2 cellular contexts compared by ENCODE assay signal in the genomic region with DNA sequence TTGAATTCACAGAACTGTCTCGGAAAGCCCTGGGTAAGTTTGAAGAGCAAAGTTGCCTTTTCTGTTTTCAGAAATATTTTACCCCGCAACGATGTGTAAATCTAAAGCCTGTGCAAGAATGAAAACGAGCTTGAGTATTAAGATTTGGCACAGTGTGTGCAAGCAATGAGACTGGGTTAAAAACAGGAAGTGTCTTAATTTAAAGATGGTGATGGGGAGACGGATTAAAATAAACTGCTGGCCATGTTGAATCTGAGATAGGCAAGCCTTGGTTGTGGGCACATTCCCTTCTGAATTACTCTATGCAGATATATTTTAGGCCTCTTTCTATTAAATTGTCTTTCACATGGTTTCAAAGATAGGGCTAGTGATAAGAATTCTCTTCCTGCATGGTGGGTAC.
TF ChIP-seq lines count a peak whose summit lies in the region.

No MANE protein-coding gene starts in this region.

TF ChIP-seq in GM12878, 131 proteins besides CTCF, POLR2A, EP300 and RAD21 (continued from another document):
- peak; percentile 39; the same call in 1 of the 2 replicates for TF ChIP-seq SPI1 (IDR thresholded peaks at IDR 0.05; ENCODE audit: borderline replicate concordance, insufficient read depth, low read depth, low read length)
- TF ChIP-seq ETV6 (conservative IDR thresholded peaks at IDR 0.05 in 1 of 2, IDR thresholded peaks at IDR 0.05 in 1 of 2; ENCODE audit: borderline replicate concordance in 1 of 2, low read depth in 1 of 2), result no peak
- TF ChIP-seq RB1 (IDR thresholded peaks at IDR 0.05; ENCODE audit: borderline replicate concordance), result no peak

TF ChIP-seq in HEK293T, 16 proteins besides CTCF, POLR2A, EP300 and RAD21 (continued from another document):
- TF ChIP-seq TARDBP (IDR thresholded peaks at IDR 0.05), result no peak
- no peak for TF ChIP-seq SUZ12 (IDR thresholded peaks at IDR 0.05)
- TF ChIP-seq FOXA1 (IDR thresholded peaks at IDR 0.05), result no peak
- no peak for TF ChIP-seq BHLHE40 (IDR thresholded peaks at IDR 0.05; ENCODE audit: borderline replicate concordance)
- no peak for TF ChIP-seq L3MBTL2 (conservative IDR thresholded peaks at IDR 0.05)
- no peak for TF ChIP-seq ARNT (IDR thresholded peaks at IDR 0.05)
- no peak for TF ChIP-seq FOXK2 (IDR thresholded peaks at IDR 0.05)
- no peak for TF ChIP-seq NFRKB (IDR thresholded peaks at IDR 0.05)
- TF ChIP-seq, protein P1, sequence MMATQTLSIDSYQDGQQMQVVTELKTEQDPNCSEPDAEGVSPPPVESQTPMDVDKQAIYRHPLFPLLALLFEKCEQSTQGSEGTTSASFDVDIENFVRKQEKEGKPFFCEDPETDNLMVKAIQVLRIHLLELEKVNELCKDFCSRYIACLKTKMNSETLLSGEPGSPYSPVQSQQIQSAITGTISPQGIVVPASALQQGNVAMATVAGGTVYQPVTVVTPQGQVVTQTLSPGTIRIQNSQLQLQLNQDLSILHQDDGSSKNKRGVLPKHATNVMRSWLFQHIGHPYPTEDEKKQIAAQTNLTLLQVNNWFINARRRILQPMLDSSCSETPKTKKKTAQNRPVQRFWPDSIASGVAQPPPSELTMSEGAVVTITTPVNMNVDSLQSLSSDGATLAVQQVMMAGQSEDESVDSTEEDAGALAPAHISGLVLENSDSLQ (IDR thresholded peaks at IDR 0.05), result no peak
- no peak for TF ChIP-seq HDGF (IDR thresholded peaks at IDR 0.05; ENCODE audit: borderline replicate concordance)
- no peak for TF ChIP-seq ELF4 (IDR thresholded peaks at IDR 0.05)
- TF ChIP-seq FOXM1 (IDR thresholded peaks at IDR 0.05; ENCODE audit: borderline replicate concordance), result no peak
- TF ChIP-seq ZNF384 (IDR thresholded peaks at IDR 0.05), result no peak
